ENCODE assay signal across 24 cellular contexts in the genomic region with DNA sequence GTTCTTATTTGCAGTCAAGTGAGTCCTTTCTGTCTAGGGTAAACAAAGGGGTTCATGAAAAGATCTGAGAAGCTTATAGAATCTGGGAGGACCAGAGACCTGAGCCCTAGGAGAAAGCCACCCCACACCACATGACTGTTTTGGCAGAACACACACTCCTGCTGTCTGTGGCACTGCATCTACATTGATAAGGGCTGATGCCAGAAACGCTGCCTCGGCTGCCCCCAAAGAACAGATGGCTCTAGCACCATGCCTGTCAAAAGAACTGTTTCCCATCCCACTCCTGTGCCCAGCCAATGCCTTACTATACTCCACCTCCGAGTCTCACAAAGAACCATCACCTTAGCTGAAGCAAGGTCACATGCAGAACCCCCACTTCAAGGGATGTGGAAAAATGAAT.
"Had no signal": no experiment of that assay in that cellular context is flagged by ENCODE, and none has a peak within 500 bp of the region (broad histone marks: within the 10 kb centered on the region; RNA-seq: fewer than 3 reads in every experiment).

No MANE protein-coding gene starts in this region.

- H3K9me3 ChIP-seq: esophagus muscularis mucosa, gastrocnemius medialis, lower lobe of right lung, thoracic aorta, upper lobe of left lung had no signal

- H3K4me3 Mint-ChIP-seq: activated CD4-positive, alpha-beta T cell treated with anti-CD3 and anti-CD28 coated beads, Interleukin-2, amount 10 ng/mL, durations not matched to agents 7 days and 5 days; activated CD8-positive, alpha-beta memory T cell treated with anti-CD3 and anti-CD28 coated beads, Interleukin-2, amount 10 ng/mL, durations not matched to agents 7 days and 5 days; activated CD8-positive, alpha-beta T cell treated with anti-CD3 and anti-CD28 coated beads for 36 hours; activated naive CD8-positive, alpha-beta T cell treated with anti-CD3 and anti-CD28 coated beads, Interleukin-2, amount 50 U/mL, for 24 hours; activated T-helper 1 cell treated with anti-CD3 and anti-CD28 coated beads, Interleukin-12 subunit alpha, Interleukin-12 subunit beta, Interleukin-2, Interleukin-4 antibody, amounts not matched to agents 30 ng/mL and 10 ng/mL and 1 ng/mL, durations not matched to agents 14 hours and 24 hours and 36 hours; effector memory CD8-positive, alpha-beta T cell; naive B cell; T-helper 2 cell treated with Interferon-gamma antibody and Interleukin-4, amounts not matched to agents 5 μg/mL and 100 μg/mL, for 36 hours had no signal

- DNase-seq: activated CD4-positive, alpha-beta T cell treated with anti-CD3 and anti-CD28 coated beads, Interleukin-2, amount 10 ng/mL, durations not matched to agents 7 days and 5 days; activated CD4-positive, CD25-positive, alpha-beta regulatory T cell treated with anti-CD3 and anti-CD28 coated beads, Interleukin-2, amount 50 U/mL, for 72 hours; activated CD8-positive, alpha-beta memory T cell treated with anti-CD3 and anti-CD28 coated beads, Interleukin-2, amount 10 ng/mL, durations not matched to agents 7 days and 5 days; activated CD8-positive, alpha-beta T cell treated with anti-CD3 and anti-CD28 coated beads for 36 hours; activated gamma-delta T cell; activated naive CD4-positive, alpha-beta T cell treated with anti-CD3 and anti-CD28 coated beads, Interleukin-2, amount 50 U/mL, for 16 hours; activated naive CD8-positive, alpha-beta T cell treated with anti-CD3 and anti-CD28 coated beads, Interleukin-2, amount 50 U/mL, for 24 hours; activated T-cell treated with anti-CD3 and anti-CD28 coated beads for 4 hours; effector memory CD8-positive, alpha-beta T cell; gastrocnemius medialis; head of caudate nucleus; left colon; lower lobe of right lung; naive B cell; nucleus accumbens; stimulated activated CD4-positive, alpha-beta T cell treated with anti-CD3 and anti-CD28 coated beads, Interleukin-2, amount 100 ng/mL, for 48 hours; stimulated activated naive CD4-positive, alpha-beta T cell treated with Interleukin-2 at 50 U/mL for 16 hours; upper lobe of left lung; WERI-Rb-1 had no signal

- H3K27ac ChIP-seq: cardiac muscle cell, esophagus muscularis mucosa, gastrocnemius medialis, lower lobe of right lung, thoracic aorta, upper lobe of left lung, WERI-Rb-1 had no signal

- H3K36me3 ChIP-seq: cardiac muscle cell, esophagus muscularis mucosa, gastrocnemius medialis, lower lobe of right lung, thoracic aorta, upper lobe of left lung, WERI-Rb-1 had no signal

- H3K9me3 Mint-ChIP-seq: activated CD4-positive, alpha-beta T cell treated with anti-CD3 and anti-CD28 coated beads, Interleukin-2, amount 10 ng/mL, durations not matched to agents 7 days and 5 days; activated CD8-positive, alpha-beta T cell treated with anti-CD3 and anti-CD28 coated beads for 36 hours; activated naive CD8-positive, alpha-beta T cell treated with anti-CD3 and anti-CD28 coated beads, Interleukin-2, amount 50 U/mL, for 24 hours; activated T-helper 1 cell treated with anti-CD3 and anti-CD28 coated beads, Interleukin-12 subunit alpha, Interleukin-12 subunit beta, Interleukin-2, Interleukin-4 antibody, amounts not matched to agents 30 ng/mL and 10 ng/mL and 1 ng/mL, durations not matched to agents 14 hours and 24 hours and 36 hours; effector memory CD8-positive, alpha-beta T cell; T-helper 2 cell treated with Interferon-gamma antibody and Interleukin-4, amounts not matched to agents 5 μg/mL and 100 μg/mL, for 36 hours had no signal

- ATAC-seq: activated CD8-positive, alpha-beta memory T cell treated with anti-CD3 and anti-CD28 coated beads, Interleukin-2, amount 10 ng/mL, durations not matched to agents 7 days and 5 days; activated CD8-positive, alpha-beta T cell treated with anti-CD3 and anti-CD28 coated beads for 36 hours; activated naive CD8-positive, alpha-beta T cell treated with anti-CD3 and anti-CD28 coated beads, Interleukin-2, amount 50 U/mL, for 24 hours; effector memory CD8-positive, alpha-beta T cell; gastrocnemius medialis; left colon; lower lobe of right lung had no signal

- H3K4me3 ChIP-seq: cardiac muscle cell, esophagus muscularis mucosa, gastrocnemius medialis, lower lobe of right lung, thoracic aorta, upper lobe of left lung had no signal

- H3K27ac Mint-ChIP-seq: activated CD4-positive, alpha-beta T cell treated with anti-CD3 and anti-CD28 coated beads, Interleukin-2, amount 10 ng/mL, durations not matched to agents 7 days and 5 days; activated CD8-positive, alpha-beta memory T cell treated with anti-CD3 and anti-CD28 coated beads, Interleukin-2, amount 10 ng/mL, durations not matched to agents 7 days and 5 days; activated CD8-positive, alpha-beta T cell treated with anti-CD3 and anti-CD28 coated beads for 36 hours; activated naive CD8-positive, alpha-beta T cell treated with anti-CD3 and anti-CD28 coated beads, Interleukin-2, amount 50 U/mL, for 24 hours; activated T-helper 1 cell treated with anti-CD3 and anti-CD28 coated beads, Interleukin-12 subunit alpha, Interleukin-12 subunit beta, Interleukin-2, Interleukin-4 antibody, amounts not matched to agents 30 ng/mL and 10 ng/mL and 1 ng/mL, durations not matched to agents 14 hours and 24 hours and 36 hours; effector memory CD8-positive, alpha-beta T cell; T-helper 2 cell treated with Interferon-gamma antibody and Interleukin-4, amounts not matched to agents 5 μg/mL and 100 μg/mL, for 36 hours had no signal

- H3K36me3 Mint-ChIP-seq: activated CD8-positive, alpha-beta memory T cell treated with anti-CD3 and anti-CD28 coated beads, Interleukin-2, amount 10 ng/mL, durations not matched to agents 7 days and 5 days; naive B cell had no signal

- H3K4me1 Mint-ChIP-seq: activated CD4-positive, alpha-beta T cell treated with anti-CD3 and anti-CD28 coated beads, Interleukin-2, amount 10 ng/mL, durations not matched to agents 7 days and 5 days; activated CD8-positive, alpha-beta memory T cell treated with anti-CD3 and anti-CD28 coated beads, Interleukin-2, amount 10 ng/mL, durations not matched to agents 7 days and 5 days; activated naive CD8-positive, alpha-beta T cell treated with anti-CD3 and anti-CD28 coated beads, Interleukin-2, amount 50 U/mL, for 24 hours; naive B cell had no signal

- H3K27me3 ChIP-seq: cardiac muscle cell, esophagus muscularis mucosa, gastrocnemius medialis, upper lobe of left lung had no signal

- H3K4me1 ChIP-seq: lower lobe of right lung, upper lobe of left lung had no signal
